Comparison of ENCODE assay signal across 1 cellular context in genomic region chr1:52907068-52907811, GRCh38.
TF ChIP-seq lines count a peak whose summit lies in the region.

No MANE protein-coding gene starts in this region.

TF ChIP-seq in SK-N-SH, 30 proteins besides CTCF, POLR2A, EP300 and RAD21 (continued from another document):
- TF ChIP-seq IRF3 (IDR thresholded peaks at IDR 0.05; ENCODE audit: low read depth, low read length) (no peak), MEF2A (IDR thresholded peaks at IDR 0.05; ENCODE audit: borderline replicate concordance, low read depth) (no peak), TCF12 (IDR thresholded peaks at IDR 0.05) (no peak), CHD2 (IDR thresholded peaks at IDR 0.05; ENCODE audit: low read length, partially characterized antibody) (no peak), GATA2 (CRISPR knock-in tag; IDR thresholded peaks at IDR 0.05) (no peak), SMC3 (IDR thresholded peaks at IDR 0.05; ENCODE audit: low read depth, low read length) (no peak)
